ENCODE assay signal across 19 cellular contexts in the genomic region with DNA sequence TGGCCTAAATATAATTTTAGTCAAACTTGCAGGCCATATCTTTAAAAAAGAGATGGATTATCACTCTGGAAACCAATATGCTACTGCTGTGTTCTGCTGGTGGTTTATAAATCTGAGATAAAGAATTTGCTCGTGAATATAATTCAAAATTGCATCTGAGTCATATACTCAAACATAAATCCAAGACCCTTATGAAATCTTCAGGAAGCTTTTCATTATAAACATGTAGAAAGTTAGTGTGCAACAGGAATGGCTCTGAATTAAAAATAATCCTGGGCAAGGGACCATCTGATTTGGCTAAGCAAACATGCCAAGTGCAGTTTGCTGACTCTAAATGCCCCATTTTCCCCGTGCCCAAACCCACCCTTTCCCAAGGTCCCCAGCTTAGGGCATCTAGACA. TPM values are rescaled to one million over a fixed set of nuclear protein-coding genes. Genes with fewer than 3 reads are reported as not detected.
DNase-seq lines count a peak whose midpoint lies in the region; ATAC-seq and TF ChIP-seq lines count a peak whose summit lies in the region.
"Had no signal": no experiment of that assay in that cellular context is flagged by ENCODE, and none has a peak within 500 bp of the region (broad histone marks: within the 10 kb centered on the region; RNA-seq: fewer than 3 reads in every experiment).

No MANE protein-coding gene starts in this region.

- H3K4me1 ChIP-seq in IMR-90 (ENCODE audit: control insufficient read depth, insufficient read depth, low read length), result peaks cover 15% of the 10 kb centered on the region
- H3K4me1 ChIP-seq in adipocyte (ENCODE audit: control insufficient read depth, insufficient read depth, low read length), result peaks cover 31% of the 10 kb centered on the region
- H3K4me1 ChIP-seq in psoas muscle, result peaks cover 70% of the 10 kb centered on the region

- TF ChIP-seq RAD21 in IMR-90 (IDR thresholded peaks at IDR 0.05; ENCODE audit: low read length), result no peak

- POLR2A ChIA-PET in IMR-90 (lab: Charles Lee; ENCODE audit: unreplicated experiment), result no interaction called here

- H4K5ac ChIP-seq in IMR-90 (ENCODE audit: low read depth, low read length), result no peak overlapping the region; the same call in 1 of the 2 replicates

- peaks cover 17% of the 10 kb centered on the region for H3K9me1 ChIP-seq in IMR-90 (ENCODE audit: insufficient read depth, low read length)

- no peak overlapping the region for H2BK15ac ChIP-seq in IMR-90 (ENCODE audit: low read depth, low read length)

- WGBS in IMR-90 (ENCODE audit: extremely low coverage in 2 of 2, insufficient read length in 1 of 2), 2 experiments, result no CpG with 5 or more reads among the region's 2 CpGs
- 40 to 48% (median 46%) methylated on average over 2 of the region's 2 CpGs for WGBS in psoas muscle, 3 donors

- intact Hi-C loops in IMR-90 (cut with micrococcal nuclease) (no loop called here), psoas muscle (cut with DNase I) (no loop called here)

- peak; percentile 25; the same call in 1 of the 2 replicates for ATAC-seq in IMR-90 (ENCODE audit: low read depth)
- ATAC-seq in psoas muscle, result no peak
- ATAC-seq in HG03565 (IDR thresholded peaks at IDR 0.05; ENCODE audit: unreplicated experiment), result no peak
- no peak for ATAC-seq in GM19351 (IDR thresholded peaks at IDR 0.05; ENCODE audit: unreplicated experiment)
- ATAC-seq: CD8-positive, alpha-beta T cell; GM12878; HCT116 had no signal

- H3K14ac ChIP-seq in IMR-90 (replicated peaks; ENCODE audit: low read depth, low read length), result 0 out of 2 replicates have a peak overlapping the region, but pooled peaks have one; percentile 10

- peaks cover 21 to 45% of the 10 kb centered on the region in 2 experiments for H3K79me1 ChIP-seq in IMR-90 (ENCODE audit: low read depth in 1 of 2, low read length in 2 of 2)

- H2BK20ac ChIP-seq in IMR-90 (ENCODE audit: low read depth, low read length), result no peak overlapping the region

- no peak for TF ChIP-seq POLR2A in IMR-90 (IDR thresholded peaks at IDR 0.05; ENCODE audit: low read depth, low read length)

- in situ Hi-C loops in IMR-90 (cut with MboI; ENCODE audit: low sequenced_read_pairs), result no loop called here

- no peaks in the 10 kb centered on the region for H3K36me3 ChIP-seq in IMR-90 (ENCODE audit: control insufficient read depth, insufficient read depth, low read length)
- peaks cover 2% of the 10 kb centered on the region for H3K36me3 ChIP-seq in adipocyte (ENCODE audit: control insufficient read depth, insufficient read depth, low read length, severe bottlenecking)
- H3K36me3 ChIP-seq in psoas muscle (ENCODE audit: insufficient read depth in 1 of 2, low read depth in 1 of 2), result no peaks in the 10 kb centered on the region

- H2AFZ ChIP-seq in IMR-90 (replicated peaks; ENCODE audit: low read length, poor library complexity), result no peak overlapping the region
- H2AFZ ChIP-seq: GM23248 had no signal

- no peak overlapping the region for H4K91ac ChIP-seq in IMR-90 (ENCODE audit: insufficient read depth, low read depth, low read length)

- no peak overlapping the region for H3K23ac ChIP-seq in IMR-90 (ENCODE audit: low read depth, low read length)

- no TSS peak for BruUV-seq in IMR-90 (replicated peaks; lab: Mats Ljungman, UMichigan)

- peak overlapping the region; percentile 44; the same call in 1 of the 2 replicates for H3K4me2 ChIP-seq in IMR-90 (ENCODE audit: low read depth, low read length)
- H3K4me2 ChIP-seq: BLaER1 had no signal

- peak overlapping the region; percentile 22; the same call in 1 of the 2 replicates for H2AK5ac ChIP-seq in IMR-90 (ENCODE audit: low read depth, low read length)

- CTCF ChIA-PET in IMR-90 (lab: Yijun Ruan, JAX), result interaction anchor here (0.9 kb wide), 1 partner anchor 9 kb away, joined by 5 read pairs; no protein-coding TSS in a partner anchor

- H3K4me3 ChIP-seq in IMR-90 (ENCODE audit: insufficient read depth, low read depth, low read length) (no peak overlapping the region), adipocyte (ENCODE audit: low read length) (peak overlapping the region; percentile 11), psoas muscle (no peak overlapping the region)
- H3K4me3 ChIP-seq: BLaER1, GM12878, GM23248 had no signal

- no peak overlapping the region for H3K9ac ChIP-seq in IMR-90 (ENCODE audit: low read depth, low read length)
- no peak overlapping the region for H3K9ac ChIP-seq in adipocyte (ENCODE audit: low read length)
- H3K9ac ChIP-seq: BLaER1, GM23248 had no signal

- peak overlapping the region; percentile 71 for H3K18ac ChIP-seq in IMR-90 (ENCODE audit: low read depth, low read length)

- H3K56ac ChIP-seq in IMR-90 (ENCODE audit: extremely low read depth, insufficient read depth, low read length), result no peak overlapping the region

- dilution Hi-C loops in IMR-90 (cut with HindIII; ENCODE audit: low sequenced_read_pairs, unreplicated experiment), result no loop called here

- peak; percentile 63 for DNase-seq in IMR-90
- no peak for DNase-seq in adipocyte (ENCODE audit: low read depth)
- DNase-seq in fibroblast of peridontal ligament (ENCODE audit: extremely low read depth), result peak; percentile 44
- DNase-seq in psoas muscle, result no peak
- no peak for DNase-seq in AG08395 (ENCODE audit: low spot score)
- DNase-seq in AML-193 (lab: John Stamatoyannopoulos, UW), result no peak
- DNase-seq: Caco-2; CD8-positive, alpha-beta T cell; DMS153; EL; GDM1; GM23248; H9 had no signal

- H4K20me1 ChIP-seq in IMR-90 (ENCODE audit: insufficient read depth, low read length), result peaks cover 19% of the 10 kb centered on the region
- H4K20me1 ChIP-seq: BLaER1 had no signal

- peak overlapping the region; percentile 3 for H2BK5ac ChIP-seq in IMR-90 (ENCODE audit: low read depth, low read length, poor library complexity, severe bottlenecking)

- no peak overlapping the region for H2AK9ac ChIP-seq in IMR-90 (replicated peaks; ENCODE audit: low read depth, low read length, poor library complexity)

- no peak overlapping the region for H4K8ac ChIP-seq in IMR-90 (ENCODE audit: low read depth in 2 of 2, low read length in 2 of 2)

- H3K4ac ChIP-seq in IMR-90 (ENCODE audit: low read depth, low read length), result no peak overlapping the region

- H3K27me3 ChIP-seq in IMR-90 (ENCODE audit: control insufficient read depth, insufficient read depth, low read length) (no peaks in the 10 kb centered on the region), adipocyte (replicated peaks; ENCODE audit: control insufficient read depth, insufficient read depth, low read length) (no peaks in the 10 kb centered on the region), psoas muscle (ENCODE audit: insufficient read depth in 3 of 3, low read length in 2 of 3) (no peaks in the 10 kb centered on the region)
- H3K27me3 ChIP-seq: BLaER1 had no signal

- no peak overlapping the region for H2BK120ac ChIP-seq in IMR-90 (ENCODE audit: low read depth, low read length)

- no peak for TF ChIP-seq CTCF in IMR-90 (conservative IDR thresholded peaks at IDR 0.05; ENCODE audit: low read depth, low read length)
- TF ChIP-seq CTCF in psoas muscle (IDR thresholded peaks at IDR 0.05), result no peak

- H3K9me3 ChIP-seq in IMR-90 (ENCODE audit: control insufficient read depth, insufficient read depth, low read length) (no peaks in the 10 kb centered on the region), adipocyte (ENCODE audit: control insufficient read depth, low read length) (no peaks in the 10 kb centered on the region), psoas muscle (no peaks in the 10 kb centered on the region)
- H3K9me3 ChIP-seq: BLaER1, Caco-2 had no signal

- peak overlapping the region; percentile 4; the same call in 1 of the 2 replicates for H3K27ac ChIP-seq in IMR-90 (ENCODE audit: insufficient read depth, low read length)
- H3K27ac ChIP-seq in psoas muscle, result peak overlapping the region; percentile 2
- H3K27ac ChIP-seq: BLaER1, C4-2B, GM23248 had no signal

TF ChIP-seq in IMR-90, 13 proteins besides CTCF, POLR2A, EP300 and RAD21:
- TF ChIP-seq SMC3 (IDR thresholded peaks at IDR 0.05; ENCODE audit: low read depth, low read length) (no peak), CEBPB (IDR thresholded peaks at IDR 0.05; ENCODE audit: low read depth, low read length) (peak; percentile 53; the same call in 1 of the 2 replicates)
TF ChIP-seq in IMR-90: peak in this region for 1.

RNA-seq across cellular contexts. Expression of a gene that starts 57.3 kb away (rescaled TPM):
- total RNA-seq in IMR-90 (2012; rRNA removed) (21.9 and 24.4 TPM in 2 replicates), psoas muscle (10 to 100 TPM; 45.7 to 72.7 (median 55.7) TPM)
- polyA plus RNA-seq in IMR-90 (2012; rRNA removed) (17.1 and 18.2 TPM in 2 replicates), psoas muscle (10 to 100 TPM; 29.4 to 57.1 (median 42.9) TPM)
- polyA plus RNA-seq in IMR-90 (2012; cell fraction: cytosol; rRNA removed), result 9.4 and 10.0 TPM in 2 replicates
- 6.9 and 17.6 TPM in 2 replicates for polyA plus RNA-seq in IMR-90 (2012; cell fraction: nucleus; rRNA removed; ENCODE audit: low replicate concordance)

Comparison
In these comparisons a context has a peak if more than half of its experiments do, and no peak if none do; other contexts are left out.
1. DNase-seq: peak in IMR-90 (single experiment) and fibroblast of peridontal ligament (single experiment); none in adipocyte (single experiment), psoas muscle (0 of 2), AG08395 (single experiment) and AML-193 (0 of 2).